In the genomic region with DNA sequence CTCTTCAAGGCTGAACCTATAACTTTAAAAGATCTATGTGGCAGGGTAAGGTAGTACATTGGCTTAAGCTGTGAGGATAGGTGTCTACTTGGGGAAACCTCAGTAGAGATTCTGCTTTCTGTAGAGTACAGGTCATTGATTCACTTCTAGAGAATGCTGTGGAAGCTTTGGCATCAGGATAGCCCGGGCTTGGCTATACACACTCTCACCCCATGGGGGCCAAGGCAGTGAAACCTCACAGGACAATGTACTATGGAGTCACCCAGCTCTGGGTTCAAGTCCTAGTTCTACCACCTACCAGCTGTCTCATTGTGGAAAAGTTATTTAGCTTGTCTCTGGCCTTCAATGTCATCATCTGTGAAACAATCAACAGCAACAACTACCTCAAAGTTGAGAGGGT, we compare ENCODE assay signal across 2 cellular contexts.
TF ChIP-seq lines count a peak whose summit lies in the region.

No MANE protein-coding gene starts in this region.

TF ChIP-seq in SK-N-SH treated with all-trans-retinoic acid at 6 μM for 48 hours, 23 proteins besides CTCF, POLR2A, EP300 and RAD21:
- TF ChIP-seq ZFP3 (CRISPR knock-in tag; IDR thresholded peaks at IDR 0.05) = no peak
- TF ChIP-seq BACH2 (CRISPR knock-in tag; IDR thresholded peaks at IDR 0.05; ENCODE audit: borderline replicate concordance) = no peak
- TF ChIP-seq SNAI2 (CRISPR knock-in tag; IDR thresholded peaks at IDR 0.05) = no peak
- TF ChIP-seq TOX (CRISPR knock-in tag; IDR thresholded peaks at IDR 0.05; ENCODE audit: borderline replicate concordance) = no peak
- TF ChIP-seq ZNF565 (CRISPR knock-in tag; conservative IDR thresholded peaks at IDR 0.05; ENCODE audit: low read depth) = no peak
- no peak for TF ChIP-seq ZFP30 (CRISPR knock-in tag; IDR thresholded peaks at IDR 0.05)
- TF ChIP-seq CSDC2 (CRISPR knock-in tag; IDR thresholded peaks at IDR 0.05) = no peak
- TF ChIP-seq GLIS3 (CRISPR knock-in tag; IDR thresholded peaks at IDR 0.05) = no peak
- no peak for TF ChIP-seq ZNF70 (CRISPR knock-in tag; IDR thresholded peaks at IDR 0.05)
- TF ChIP-seq ESRRG (CRISPR knock-in tag; IDR thresholded peaks at IDR 0.05) = no peak
- no peak for TF ChIP-seq ARNTL (CRISPR knock-in tag; IDR thresholded peaks at IDR 0.05; ENCODE audit: borderline replicate concordance, low read depth)
- TF ChIP-seq RARB (CRISPR knock-in tag; IDR thresholded peaks at IDR 0.05) = no peak
- TF ChIP-seq, protein P1, sequence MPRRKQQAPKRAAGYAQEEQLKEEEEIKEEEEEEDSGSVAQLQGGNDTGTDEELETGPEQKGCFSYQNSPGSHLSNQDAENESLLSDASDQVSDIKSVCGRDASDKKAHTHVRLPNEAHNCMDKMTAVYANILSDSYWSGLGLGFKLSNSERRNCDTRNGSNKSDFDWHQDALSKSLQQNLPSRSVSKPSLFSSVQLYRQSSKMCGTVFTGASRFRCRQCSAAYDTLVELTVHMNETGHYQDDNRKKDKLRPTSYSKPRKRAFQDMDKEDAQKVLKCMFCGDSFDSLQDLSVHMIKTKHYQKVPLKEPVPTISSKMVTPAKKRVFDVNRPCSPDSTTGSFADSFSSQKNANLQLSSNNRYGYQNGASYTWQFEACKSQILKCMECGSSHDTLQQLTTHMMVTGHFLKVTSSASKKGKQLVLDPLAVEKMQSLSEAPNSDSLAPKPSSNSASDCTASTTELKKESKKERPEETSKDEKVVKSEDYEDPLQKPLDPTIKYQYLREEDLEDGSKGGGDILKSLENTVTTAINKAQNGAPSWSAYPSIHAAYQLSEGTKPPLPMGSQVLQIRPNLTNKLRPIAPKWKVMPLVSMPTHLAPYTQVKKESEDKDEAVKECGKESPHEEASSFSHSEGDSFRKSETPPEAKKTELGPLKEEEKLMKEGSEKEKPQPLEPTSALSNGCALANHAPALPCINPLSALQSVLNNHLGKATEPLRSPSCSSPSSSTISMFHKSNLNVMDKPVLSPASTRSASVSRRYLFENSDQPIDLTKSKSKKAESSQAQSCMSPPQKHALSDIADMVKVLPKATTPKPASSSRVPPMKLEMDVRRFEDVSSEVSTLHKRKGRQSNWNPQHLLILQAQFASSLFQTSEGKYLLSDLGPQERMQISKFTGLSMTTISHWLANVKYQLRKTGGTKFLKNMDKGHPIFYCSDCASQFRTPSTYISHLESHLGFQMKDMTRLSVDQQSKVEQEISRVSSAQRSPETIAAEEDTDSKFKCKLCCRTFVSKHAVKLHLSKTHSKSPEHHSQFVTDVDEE (CRISPR knock-in tag; IDR thresholded peaks at IDR 0.05) = no peak
- no peak for TF ChIP-seq PPARA (CRISPR knock-in tag; IDR thresholded peaks at IDR 0.05; ENCODE audit: borderline replicate concordance)
- TF ChIP-seq, protein P2, sequence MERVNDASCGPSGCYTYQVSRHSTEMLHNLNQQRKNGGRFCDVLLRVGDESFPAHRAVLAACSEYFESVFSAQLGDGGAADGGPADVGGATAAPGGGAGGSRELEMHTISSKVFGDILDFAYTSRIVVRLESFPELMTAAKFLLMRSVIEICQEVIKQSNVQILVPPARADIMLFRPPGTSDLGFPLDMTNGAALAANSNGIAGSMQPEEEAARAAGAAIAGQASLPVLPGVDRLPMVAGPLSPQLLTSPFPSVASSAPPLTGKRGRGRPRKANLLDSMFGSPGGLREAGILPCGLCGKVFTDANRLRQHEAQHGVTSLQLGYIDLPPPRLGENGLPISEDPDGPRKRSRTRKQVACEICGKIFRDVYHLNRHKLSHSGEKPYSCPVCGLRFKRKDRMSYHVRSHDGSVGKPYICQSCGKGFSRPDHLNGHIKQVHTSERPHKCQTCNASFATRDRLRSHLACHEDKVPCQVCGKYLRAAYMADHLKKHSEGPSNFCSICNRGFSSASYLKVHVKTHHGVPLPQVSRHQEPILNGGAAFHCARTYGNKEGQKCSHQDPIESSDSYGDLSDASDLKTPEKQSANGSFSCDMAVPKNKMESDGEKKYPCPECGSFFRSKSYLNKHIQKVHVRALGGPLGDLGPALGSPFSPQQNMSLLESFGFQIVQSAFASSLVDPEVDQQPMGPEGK (CRISPR knock-in tag; IDR thresholded peaks at IDR 0.05; ENCODE audit: borderline replicate concordance) = no peak

TF ChIP-seq in SK-N-SH, 30 proteins besides CTCF, POLR2A, EP300 and RAD21:
- no peak for TF ChIP-seq ELF1 (IDR thresholded peaks at IDR 0.05)
- no peak for TF ChIP-seq RCOR1 (IDR thresholded peaks at IDR 0.05; ENCODE audit: low read length)
- TF ChIP-seq YY1 (IDR thresholded peaks at IDR 0.05; ENCODE audit: low read depth) = no peak
- TF ChIP-seq CHD2 (IDR thresholded peaks at IDR 0.05; ENCODE audit: low read length, partially characterized antibody) = no peak
